In the genomic region with DNA sequence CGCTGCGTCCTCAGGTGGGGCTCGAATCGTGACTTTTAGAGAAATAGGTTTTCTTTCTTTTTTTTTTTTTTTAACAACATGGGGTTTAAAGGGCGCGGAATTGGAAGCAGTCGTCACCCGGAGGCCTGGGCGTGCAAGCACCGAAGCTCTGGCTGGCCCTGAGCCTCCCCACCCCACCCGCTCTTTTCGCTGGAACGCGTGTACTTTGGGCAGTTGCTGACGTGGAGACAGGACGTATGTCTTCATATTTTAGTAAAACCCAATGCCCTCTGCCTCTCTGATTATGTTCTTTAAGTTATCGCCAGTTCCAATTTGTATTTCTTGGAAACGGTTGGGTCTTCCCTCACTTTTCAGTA, we compare ENCODE assay signal across 8 cellular contexts. TPM values are rescaled to one million over a fixed set of nuclear protein-coding genes. Genes with fewer than 3 reads are reported as not detected.
A peak's percentile ranks its signal among the peaks of the same experiment; 100 is the strongest.
DNase-seq lines count a peak whose midpoint lies in the region; ATAC-seq and TF ChIP-seq lines count a peak whose summit lies in the region.

No MANE protein-coding gene starts in this region.

- H3K4me3 Mint-ChIP-seq in CD14-positive monocyte: peak overlapping the region; percentile 98 to 99
- H3K4me3 Mint-ChIP-seq in activated CD4-positive, alpha-beta memory T cell treated with anti-CD3 and anti-CD28 coated beads for 36 hours: peak overlapping the region; percentile 87

- no peak for TF ChIP-seq RAD21 in neural cell (conservative IDR thresholded peaks at IDR 0.05)

- POLR2A ChIA-PET in activated CD4-positive, alpha-beta memory T cell treated with anti-CD3 and anti-CD28 coated beads for 36 hours (lab: Charles Lee): interaction anchor here (0.9 to 1.9 kb wide), 4 partner anchors 27 to 77 kb away, joined by 3 to 17 read pairs (median 8); partner anchors contain the start of gene FBXO31

- H3K4me1 Mint-ChIP-seq in CD14-positive monocyte: peaks cover 11% of the 10 kb centered on the region
- H3K4me1 Mint-ChIP-seq in activated CD4-positive, alpha-beta memory T cell treated with anti-CD3 and anti-CD28 coated beads for 36 hours (ENCODE audit: low read depth): peaks cover 12% of the 10 kb centered on the region

- TF ChIP-seq CTCF in CD14-positive monocyte (IDR thresholded peaks at IDR 0.05) (no peak), neural cell (IDR thresholded peaks at IDR 0.05; ENCODE audit: poor library complexity, severe bottlenecking) (no peak)

- peak overlapping the region; percentile 97 for H3K4me2 ChIP-seq in neural cell (ENCODE audit: low read length)

- no peaks in the 10 kb centered on the region for H3K36me3 ChIP-seq in neural cell (ENCODE audit: insufficient read depth, low read length)

- H3K27me3 ChIP-seq in neural cell (ENCODE audit: insufficient read depth, low read depth, low read length): no peaks in the 10 kb centered on the region

- H3K79me2 ChIP-seq in neural cell (replicated peaks; ENCODE audit: insufficient read depth, low read length): peaks cover 11% of the 10 kb centered on the region

- peaks cover 0 to 4% (median 0%) of the 10 kb centered on the region in 3 donors for H3K27me3 Mint-ChIP-seq in CD14-positive monocyte (ENCODE audit: low read depth in 3 of 3)
- H3K27me3 Mint-ChIP-seq in activated CD4-positive, alpha-beta memory T cell treated with anti-CD3 and anti-CD28 coated beads for 36 hours: no peaks in the 10 kb centered on the region

- CTCF ChIA-PET in activated CD4-positive, alpha-beta memory T cell treated with anti-CD3 and anti-CD28 coated beads for 36 hours (lab: Charles Lee): interaction anchor here (0.7 to 2.8 kb wide), 8 partner anchors 15 to 1749 kb away, joined by 3 to 11 read pairs (median 4); partner anchors contain the start of gene FBXO31

- peak overlapping the region; percentile 82 for H3K9ac ChIP-seq in neural cell (ENCODE audit: low read length)

- H3F3A ChIP-seq in neural cell (ENCODE audit: insufficient read depth, low read length, poor library complexity, severe bottlenecking): no peaks in the 10 kb centered on the region

- DNase-seq in CD14-positive monocyte (ENCODE audit: low spot score) (peak; percentile 45), HuH-7.5 (ENCODE audit: low spot score) (peak; percentile 84), fibroblast of peridontal ligament (ENCODE audit: extremely low read depth) (peak; percentile 70)
- peak; percentile 67 for DNase-seq in activated CD4-positive, alpha-beta memory T cell treated with anti-CD3 and anti-CD28 coated beads for 36 hours

- no peaks in the 10 kb centered on the region for H3K9me3 ChIP-seq in neural cell (ENCODE audit: low read length)

- H3K4me3 ChIP-seq in neural cell (ENCODE audit: low read length): peak overlapping the region; percentile 76

- H3K27ac Mint-ChIP-seq in CD14-positive monocyte: peak overlapping the region; percentile 69 to 96 (median 93)
- peak overlapping the region; percentile 94 for H3K27ac Mint-ChIP-seq in activated CD4-positive, alpha-beta memory T cell treated with anti-CD3 and anti-CD28 coated beads for 36 hours

- no peaks in the 10 kb centered on the region for H3K36me3 Mint-ChIP-seq in CD14-positive monocyte
- H3K36me3 Mint-ChIP-seq in activated CD4-positive, alpha-beta memory T cell treated with anti-CD3 and anti-CD28 coated beads for 36 hours: peaks cover 4% of the 10 kb centered on the region

- intact Hi-C loops in CD14-positive monocyte (cut with micrococcal nuclease): loop anchor here (5.0 kb wide), 3 partner anchors 65 to 760 kb away; partner anchors contain the start of genes FBXO31 (in 1 of the 2), MAP1LC3B (in 1 of the 2) and MTHFSD (in 1 of the 2)
- intact Hi-C loops in activated CD4-positive, alpha-beta memory T cell treated with anti-CD3 and anti-CD28 coated beads for 36 hours (cut with micrococcal nuclease): loop anchor here (1.0 to 2.0 kb wide), 3 partner anchors 66 to 317 kb away; partner anchors contain the start of gene FBXO31

- peak overlapping the region; percentile 87 for H3K27ac ChIP-seq in neural cell (ENCODE audit: low read length)

- no peak for TF ChIP-seq EP300 in neural cell (conservative IDR thresholded peaks at IDR 0.05; ENCODE audit: poor library complexity, severe bottlenecking)

- ATAC-seq in GM19395 (IDR thresholded peaks at IDR 0.05; ENCODE audit: unreplicated experiment): peak; percentile 18
- ATAC-seq in GM21825 (IDR thresholded peaks at IDR 0.05; ENCODE audit: unreplicated experiment): no peak
- ATAC-seq in GM19467 (IDR thresholded peaks at IDR 0.05; ENCODE audit: unreplicated experiment): no peak

- no peaks in the 10 kb centered on the region for H3K9me2 ChIP-seq in neural cell (ENCODE audit: insufficient read depth, low read length)

- H4K20me1 ChIP-seq in neural cell (ENCODE audit: insufficient read depth): no peaks in the 10 kb centered on the region

- H3K9me3 Mint-ChIP-seq in CD14-positive monocyte: no peaks in the 10 kb centered on the region
- H3K9me3 Mint-ChIP-seq in activated CD4-positive, alpha-beta memory T cell treated with anti-CD3 and anti-CD28 coated beads for 36 hours: no peaks in the 10 kb centered on the region

- peak overlapping the region; percentile 54 for H2AFZ ChIP-seq in neural cell (ENCODE audit: low read depth, low read length)

TF ChIP-seq in neural cell, 6 proteins besides CTCF, POLR2A, EP300 and RAD21:
- TF ChIP-seq MXI1 (conservative IDR thresholded peaks at IDR 0.05; ENCODE audit: poor library complexity, severe bottlenecking): peak; percentile 62
- TF ChIP-seq, protein P1, sequence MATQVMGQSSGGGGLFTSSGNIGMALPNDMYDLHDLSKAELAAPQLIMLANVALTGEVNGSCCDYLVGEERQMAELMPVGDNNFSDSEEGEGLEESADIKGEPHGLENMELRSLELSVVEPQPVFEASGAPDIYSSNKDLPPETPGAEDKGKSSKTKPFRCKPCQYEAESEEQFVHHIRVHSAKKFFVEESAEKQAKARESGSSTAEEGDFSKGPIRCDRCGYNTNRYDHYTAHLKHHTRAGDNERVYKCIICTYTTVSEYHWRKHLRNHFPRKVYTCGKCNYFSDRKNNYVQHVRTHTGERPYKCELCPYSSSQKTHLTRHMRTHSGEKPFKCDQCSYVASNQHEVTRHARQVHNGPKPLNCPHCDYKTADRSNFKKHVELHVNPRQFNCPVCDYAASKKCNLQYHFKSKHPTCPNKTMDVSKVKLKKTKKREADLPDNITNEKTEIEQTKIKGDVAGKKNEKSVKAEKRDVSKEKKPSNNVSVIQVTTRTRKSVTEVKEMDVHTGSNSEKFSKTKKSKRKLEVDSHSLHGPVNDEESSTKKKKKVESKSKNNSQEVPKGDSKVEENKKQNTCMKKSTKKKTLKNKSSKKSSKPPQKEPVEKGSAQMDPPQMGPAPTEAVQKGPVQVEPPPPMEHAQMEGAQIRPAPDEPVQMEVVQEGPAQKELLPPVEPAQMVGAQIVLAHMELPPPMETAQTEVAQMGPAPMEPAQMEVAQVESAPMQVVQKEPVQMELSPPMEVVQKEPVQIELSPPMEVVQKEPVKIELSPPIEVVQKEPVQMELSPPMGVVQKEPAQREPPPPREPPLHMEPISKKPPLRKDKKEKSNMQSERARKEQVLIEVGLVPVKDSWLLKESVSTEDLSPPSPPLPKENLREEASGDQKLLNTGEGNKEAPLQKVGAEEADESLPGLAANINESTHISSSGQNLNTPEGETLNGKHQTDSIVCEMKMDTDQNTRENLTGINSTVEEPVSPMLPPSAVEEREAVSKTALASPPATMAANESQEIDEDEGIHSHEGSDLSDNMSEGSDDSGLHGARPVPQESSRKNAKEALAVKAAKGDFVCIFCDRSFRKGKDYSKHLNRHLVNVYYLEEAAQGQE (IDR thresholded peaks at IDR 0.05; ENCODE audit: borderline replicate concordance): no peak
- TF ChIP-seq TAF1 (IDR thresholded peaks at IDR 0.05; ENCODE audit: low read depth): no peak
TF ChIP-seq in neural cell: peak in this region for 1.

RNA-seq across cellular contexts. Expression of gene C16orf95, which starts 0.6 kb away (rescaled TPM):
- 1 to 10 TPM; 1.7 to 1.9 TPM for polyA plus RNA-seq in CD14-positive monocyte
- total RNA-seq in activated CD4-positive, alpha-beta memory T cell treated with anti-CD3 and anti-CD28 coated beads for 36 hours: 10 to 100 TPM; 10.9 to 15.0 TPM
- 2.8 and 5.9 TPM in 2 replicates for polyA plus RNA-seq in neural cell
- 3.1 and 5.1 TPM in 2 replicates for polyA minus RNA-seq in neural cell
